22 cellular contexts compared by ENCODE assay signal in the genomic region with DNA sequence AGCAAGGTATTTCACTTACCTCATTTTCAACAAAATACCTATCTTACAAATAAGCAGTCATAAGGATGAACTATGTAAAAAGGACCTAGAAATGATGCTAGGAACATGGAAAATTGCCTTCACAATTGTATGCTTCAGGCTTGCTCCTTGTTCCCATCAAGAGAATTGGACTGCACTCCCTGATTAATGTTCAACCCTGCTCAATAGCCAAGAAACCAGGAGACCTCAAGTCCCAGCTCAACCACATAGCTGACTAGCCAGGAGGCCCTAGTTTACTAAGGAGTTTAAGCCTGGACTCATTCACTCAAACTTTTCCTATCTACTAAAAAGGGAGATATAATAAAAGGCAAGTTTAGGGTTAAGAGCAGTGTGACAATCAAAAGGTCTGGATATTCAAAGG.
DNase-seq lines count a peak whose midpoint lies in the region; ATAC-seq, FAIRE-seq and TF ChIP-seq lines count a peak whose summit lies in the region.
"Had no signal": no experiment of that assay in that cellular context is flagged by ENCODE, and none has a peak within 500 bp of the region (broad histone marks: within the 10 kb centered on the region; RNA-seq: fewer than 3 reads in every experiment).

No MANE protein-coding gene starts in this region.

- H3K36me3 Mint-ChIP-seq in astrocyte (ENCODE audit: low read depth, unreplicated experiment) = no peaks in the 10 kb centered on the region
- H3K36me3 Mint-ChIP-seq: CD8-positive, alpha-beta T cell had no signal

- no peaks in the 10 kb centered on the region for H3K27me3 Mint-ChIP-seq in astrocyte (ENCODE audit: low read depth, unreplicated experiment)
- H3K27me3 Mint-ChIP-seq: B cell had no signal

- peaks cover 2% of the 10 kb centered on the region for H3K4me1 Mint-ChIP-seq in astrocyte (ENCODE audit: low read depth, unreplicated experiment)
- H3K4me1 Mint-ChIP-seq: B cell had no signal

- no peak for ATAC-seq in Right ventricle myocardium inferior
- ATAC-seq in GM21786 (IDR thresholded peaks at IDR 0.05; ENCODE audit: unreplicated experiment) = no peak
- ATAC-seq: CD8-positive, alpha-beta T cell had no signal

- H3K9me3 ChIP-seq in astrocyte (ENCODE audit: insufficient read depth, low read depth, low read length) (no peaks in the 10 kb centered on the region), tibial artery (no peaks in the 10 kb centered on the region)
- H3K9me3 ChIP-seq: Caco-2 had no signal

- H3K27me3 ChIP-seq in astrocyte (ENCODE audit: insufficient read depth, low read length) = no peaks in the 10 kb centered on the region
- no peaks in the 10 kb centered on the region for H3K27me3 ChIP-seq in tibial artery

- TF ChIP-seq CTCF in astrocyte (IDR thresholded peaks at IDR 0.05; ENCODE audit: insufficient read depth, low read depth, low read length) = no peak
- no peak for TF ChIP-seq CTCF in epithelial cell of proximal tubule (conservative IDR thresholded peaks at IDR 0.05; ENCODE audit: low read depth, low read length)
- no peak for TF ChIP-seq CTCF in tibial artery (IDR thresholded peaks at IDR 0.05)

- peak; percentile 94 for FAIRE-seq in astrocyte (lab: Jason Lieb, UNC)
- FAIRE-seq: A204.1, D721Med, G401.6, GM19239 had no signal

- H3K9me3 Mint-ChIP-seq in astrocyte (ENCODE audit: unreplicated experiment) = no peaks in the 10 kb centered on the region
- H3K9me3 Mint-ChIP-seq: CD4-positive, alpha-beta T cell; CD8-positive, alpha-beta T cell had no signal

- H4K20me1 ChIP-seq in astrocyte (ENCODE audit: insufficient read depth, low read length) = no peaks in the 10 kb centered on the region

- H3K4me1 ChIP-seq in astrocyte (ENCODE audit: insufficient read depth, low read length) (no peaks in the 10 kb centered on the region), tibial artery (no peaks in the 10 kb centered on the region)
- H3K4me1 ChIP-seq: BLaER1 treated with 17β-estradiol and CSF1 and Interleukin-3, amounts not matched to agents 10 nM and 100 nM; Caco-2 had no signal

- H3K27ac Mint-ChIP-seq in astrocyte (ENCODE audit: unreplicated experiment) = no peak overlapping the region
- H3K27ac Mint-ChIP-seq: B cell; CD4-positive, alpha-beta T cell; CD8-positive, alpha-beta T cell had no signal

- H3K36me3 ChIP-seq in astrocyte (ENCODE audit: insufficient read depth, low read length) = no peaks in the 10 kb centered on the region
- no peaks in the 10 kb centered on the region for H3K36me3 ChIP-seq in tibial artery
- H3K36me3 ChIP-seq: BLaER1 treated with 17β-estradiol and CSF1 and Interleukin-3, amounts not matched to agents 10 nM and 100 nM had no signal

- H3K4me3 Mint-ChIP-seq in astrocyte (ENCODE audit: unreplicated experiment) = no peak overlapping the region
- H3K4me3 Mint-ChIP-seq: B cell; CD4-positive, alpha-beta T cell; CD8-positive, alpha-beta T cell had no signal

- no peak overlapping the region for H2AFZ ChIP-seq in astrocyte (ENCODE audit: low read depth, low read length)

- H3K4me2 ChIP-seq in astrocyte (ENCODE audit: low read length) = no peak overlapping the region
- H3K4me2 ChIP-seq: BLaER1 treated with 17β-estradiol and CSF1 and Interleukin-3, amounts not matched to agents 10 nM and 100 nM had no signal

- H3K79me2 ChIP-seq in astrocyte (ENCODE audit: insufficient read depth, low read length) = no peaks in the 10 kb centered on the region

- H3K4me3 ChIP-seq in astrocyte (ENCODE audit: insufficient read depth, low read depth, low read length) (no peak overlapping the region), epithelial cell of proximal tubule (ENCODE audit: low read depth, low read length) (no peak overlapping the region), tibial artery (no peak overlapping the region)
- H3K4me3 ChIP-seq: BLaER1 treated with 17β-estradiol and CSF1 and Interleukin-3, amounts not matched to agents 10 nM and 100 nM had no signal

- no peak overlapping the region for H3K27ac ChIP-seq in astrocyte (ENCODE audit: low read depth, low read length)
- H3K27ac ChIP-seq in tibial artery = no peak overlapping the region
- H3K27ac ChIP-seq: BLaER1 treated with 17β-estradiol and CSF1 and Interleukin-3, amounts not matched to agents 10 nM and 100 nM; C4-2B had no signal

- intact Hi-C loops in Right ventricle myocardium inferior (cut with DNase I) (no loop called here), tibial artery (cut with DNase I; ENCODE audit: low total_unique reads) (no loop called here)

- no peak overlapping the region for H3K9ac ChIP-seq in astrocyte (ENCODE audit: low read length)
- H3K9ac ChIP-seq: BLaER1 treated with 17β-estradiol and CSF1 and Interleukin-3, amounts not matched to agents 10 nM and 100 nM had no signal

- DNase-seq in astrocyte (ENCODE audit: low read depth) (no peak), epithelial cell of proximal tubule (ENCODE audit: low read depth) (peak; percentile 4), kidney tubule cell (ENCODE audit: low spot score) (peak; percentile 10), Right ventricle myocardium inferior (ENCODE audit: missing footprints) (no peak), tibial artery (no peak), NCI-H82 (lab: John Stamatoyannopoulos, UW) (no peak)
- DNase-seq: 8988T; AML-193; Caco-2; Calu3; CD4-positive, alpha-beta T cell; CD8-positive, alpha-beta T cell; DMS79 treated with DMSO at 0.1 percent for 48 hours; GF-D8 had no signal

Comparison
In these comparisons a context has a peak if more than half of its experiments do, and no peak if none do; other contexts are left out.
1. DNase-seq: peak in epithelial cell of proximal tubule (single experiment) and kidney tubule cell (single experiment); none in astrocyte (single experiment), Right ventricle myocardium inferior (single experiment), tibial artery (0 of 2) and NCI-H82 (single experiment).